In the genomic region with DNA sequence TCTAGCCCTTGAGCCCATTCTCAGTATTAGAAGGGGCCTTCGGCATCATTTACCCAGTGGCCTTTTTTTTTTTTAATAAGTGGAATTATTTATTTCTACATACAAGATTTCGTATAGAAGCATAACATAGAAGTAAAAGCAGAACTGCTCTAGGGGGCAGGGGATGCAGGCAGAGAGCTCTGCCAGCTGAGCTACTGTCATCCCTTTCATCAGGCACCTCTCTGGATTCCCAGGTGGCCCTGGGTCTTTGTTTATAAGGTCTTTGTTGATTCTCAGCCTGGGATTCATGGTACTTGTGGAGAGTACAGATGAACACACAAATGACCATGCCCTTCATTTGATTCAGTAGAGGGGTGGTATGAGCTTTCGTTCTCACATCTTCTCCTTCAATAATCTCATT, we compare ENCODE assay signal across 10 cellular contexts.
DNase-seq lines count a peak whose midpoint lies in the region; TF ChIP-seq lines count a peak whose summit lies in the region.
"Had no signal": no experiment of that assay in that cellular context is flagged by ENCODE, and none has a peak within 500 bp of the region (broad histone marks: within the 10 kb centered on the region; RNA-seq: fewer than 3 reads in every experiment).

No MANE protein-coding gene starts in this region.

- H3K9me3 ChIP-seq in transverse colon = no peaks in the 10 kb centered on the region

- H3K36me3 ChIP-seq in transverse colon = no peaks in the 10 kb centered on the region

- no peak for DNase-seq in T-helper 2 cell treated with Interferon-gamma antibody and Interleukin-4, amounts not matched to agents 5 μg/mL and 100 μg/mL, for 36 hours (ENCODE audit: low spot score)
- no peak for DNase-seq in T-helper 2 cell
- DNase-seq in activated T-helper 2 cell treated with anti-CD3 and anti-CD28 coated beads, Interferon-gamma antibody, Interleukin-2, Interleukin-4, amounts not matched to agents 10 μg/mL and 5 μg/mL and 100 μg/mL, durations not matched to agents 14 hours and 24 hours and 36 hours (ENCODE audit: low spot score) = no peak
- no peak for DNase-seq in mesothelial cell of epicardium (ENCODE audit: low spot score in 2 of 2, unreplicated experiment in 2 of 2)
- DNase-seq in transverse colon = no peak
- DNase-seq in activated naive CD4-positive, alpha-beta T cell treated with anti-CD3 and anti-CD28 coated beads for 36 hours = no peak
- no peak for DNase-seq in NCI-H1105 treated with DMSO at 0.1 percent for 48 hours (lab: John Stamatoyannopoulos, UW)
- DNase-seq in middle frontal gyrus (ENCODE audit: extremely low spot score, low spot score) = no peak
- DNase-seq: CD4-positive, CD25-positive, alpha-beta regulatory T cell had no signal

- peaks cover 16 to 77% (median 38%) of the 10 kb centered on the region in 4 donors for H3K4me1 ChIP-seq in transverse colon

- peaks cover 44% of the 10 kb centered on the region for H3K36me3 Mint-ChIP-seq in T-helper 2 cell treated with Interferon-gamma antibody and Interleukin-4, amounts not matched to agents 5 μg/mL and 100 μg/mL, for 36 hours (ENCODE audit: low read depth)
- peaks cover 36% of the 10 kb centered on the region for H3K36me3 Mint-ChIP-seq in activated T-helper 2 cell treated with anti-CD3 and anti-CD28 coated beads, Interferon-gamma antibody, Interleukin-2, Interleukin-4, amounts not matched to agents 10 μg/mL and 5 μg/mL and 100 μg/mL, durations not matched to agents 14 hours and 24 hours and 36 hours (ENCODE audit: low read depth)
- H3K36me3 Mint-ChIP-seq in mesothelial cell of epicardium = no peaks in the 10 kb centered on the region
- H3K36me3 Mint-ChIP-seq in activated naive CD4-positive, alpha-beta T cell treated with anti-CD3 and anti-CD28 coated beads for 36 hours (ENCODE audit: low read depth) = no peaks in the 10 kb centered on the region
- H3K36me3 Mint-ChIP-seq: CD4-positive, CD25-positive, alpha-beta regulatory T cell had no signal

- in situ Hi-C loops in transverse colon (cut with MboI; ENCODE audit: low pct_ligation_motif_present in 1 of 4, low pct_unique_long_range_greater_than_20kb in 1 of 4, low sequenced_read_pairs in 3 of 4) = no loop called here

- peak overlapping the region; percentile 79 to 87 (median 82) for H3K27ac ChIP-seq in transverse colon
- H3K27ac ChIP-seq: VCaP had no signal

- TF ChIP-seq CTCF in mesothelial cell of epicardium (IDR thresholded peaks at IDR 0.05; ENCODE audit: unreplicated experiment) (no peak), transverse colon (IDR thresholded peaks at IDR 0.05) (no peak)

- H3K27me3 Mint-ChIP-seq in T-helper 2 cell treated with Interferon-gamma antibody and Interleukin-4, amounts not matched to agents 5 μg/mL and 100 μg/mL, for 36 hours (ENCODE audit: low read depth) = no peaks in the 10 kb centered on the region
- no peaks in the 10 kb centered on the region for H3K27me3 Mint-ChIP-seq in activated T-helper 2 cell treated with anti-CD3 and anti-CD28 coated beads, Interferon-gamma antibody, Interleukin-2, Interleukin-4, amounts not matched to agents 10 μg/mL and 5 μg/mL and 100 μg/mL, durations not matched to agents 14 hours and 24 hours and 36 hours (ENCODE audit: low read depth)
- H3K27me3 Mint-ChIP-seq in mesothelial cell of epicardium (ENCODE audit: low read depth) = no peaks in the 10 kb centered on the region
- H3K27me3 Mint-ChIP-seq in activated naive CD4-positive, alpha-beta T cell treated with anti-CD3 and anti-CD28 coated beads for 36 hours (ENCODE audit: low read depth) = no peaks in the 10 kb centered on the region

- peak overlapping the region; percentile 96 for H3K27ac Mint-ChIP-seq in T-helper 2 cell treated with Interferon-gamma antibody and Interleukin-4, amounts not matched to agents 5 μg/mL and 100 μg/mL, for 36 hours
- peak overlapping the region; percentile 88 for H3K27ac Mint-ChIP-seq in activated T-helper 2 cell treated with anti-CD3 and anti-CD28 coated beads, Interferon-gamma antibody, Interleukin-2, Interleukin-4, amounts not matched to agents 10 μg/mL and 5 μg/mL and 100 μg/mL, durations not matched to agents 14 hours and 24 hours and 36 hours
- peak overlapping the region; percentile 97 for H3K27ac Mint-ChIP-seq in mesothelial cell of epicardium
- H3K27ac Mint-ChIP-seq in activated naive CD4-positive, alpha-beta T cell treated with anti-CD3 and anti-CD28 coated beads for 36 hours = no peak overlapping the region

- CTCF ChIA-PET in activated naive CD4-positive, alpha-beta T cell treated with anti-CD3 and anti-CD28 coated beads for 36 hours (lab: Charles Lee) = no interaction called here

- no peak for TF ChIP-seq POLR2A in transverse colon (IDR thresholded peaks at IDR 0.05)

- no peak for TF ChIP-seq EP300 in transverse colon (IDR thresholded peaks at IDR 0.05; ENCODE audit: low read depth)

- peak overlapping the region in 2 of 4 donors; percentile 4 to 33 for H3K4me3 ChIP-seq in transverse colon

- 57 to 77% methylated on average over 3 of the region's 3 CpGs for WGBS in transverse colon (ENCODE audit: low coverage in 1 of 2), 2 donors

- no peaks in the 10 kb centered on the region for H3K27me3 ChIP-seq in transverse colon

- peak overlapping the region; percentile 12 for H3K4me3 Mint-ChIP-seq in T-helper 2 cell treated with Interferon-gamma antibody and Interleukin-4, amounts not matched to agents 5 μg/mL and 100 μg/mL, for 36 hours
- H3K4me3 Mint-ChIP-seq in activated T-helper 2 cell treated with anti-CD3 and anti-CD28 coated beads, Interferon-gamma antibody, Interleukin-2, Interleukin-4, amounts not matched to agents 10 μg/mL and 5 μg/mL and 100 μg/mL, durations not matched to agents 14 hours and 24 hours and 36 hours (ENCODE audit: low read depth) = no peak overlapping the region
- no peak overlapping the region for H3K4me3 Mint-ChIP-seq in mesothelial cell of epicardium
- no peak overlapping the region for H3K4me3 Mint-ChIP-seq in activated naive CD4-positive, alpha-beta T cell treated with anti-CD3 and anti-CD28 coated beads for 36 hours
- H3K4me3 Mint-ChIP-seq: CD4-positive, CD25-positive, alpha-beta regulatory T cell had no signal

- peaks cover 77% of the 10 kb centered on the region for H3K4me1 Mint-ChIP-seq in T-helper 2 cell treated with Interferon-gamma antibody and Interleukin-4, amounts not matched to agents 5 μg/mL and 100 μg/mL, for 36 hours (ENCODE audit: low read depth)
- H3K4me1 Mint-ChIP-seq in activated T-helper 2 cell treated with anti-CD3 and anti-CD28 coated beads, Interferon-gamma antibody, Interleukin-2, Interleukin-4, amounts not matched to agents 10 μg/mL and 5 μg/mL and 100 μg/mL, durations not matched to agents 14 hours and 24 hours and 36 hours (ENCODE audit: low read depth) = peaks cover 84% of the 10 kb centered on the region
- peaks cover 63% of the 10 kb centered on the region for H3K4me1 Mint-ChIP-seq in mesothelial cell of epicardium
- peaks cover 10% of the 10 kb centered on the region for H3K4me1 Mint-ChIP-seq in activated naive CD4-positive, alpha-beta T cell treated with anti-CD3 and anti-CD28 coated beads for 36 hours (ENCODE audit: low read depth)

- no peaks in the 10 kb centered on the region for H3K9me3 Mint-ChIP-seq in T-helper 2 cell treated with Interferon-gamma antibody and Interleukin-4, amounts not matched to agents 5 μg/mL and 100 μg/mL, for 36 hours
- no peaks in the 10 kb centered on the region for H3K9me3 Mint-ChIP-seq in activated T-helper 2 cell treated with anti-CD3 and anti-CD28 coated beads, Interferon-gamma antibody, Interleukin-2, Interleukin-4, amounts not matched to agents 10 μg/mL and 5 μg/mL and 100 μg/mL, durations not matched to agents 14 hours and 24 hours and 36 hours
- no peaks in the 10 kb centered on the region for H3K9me3 Mint-ChIP-seq in mesothelial cell of epicardium
- H3K9me3 Mint-ChIP-seq in activated naive CD4-positive, alpha-beta T cell treated with anti-CD3 and anti-CD28 coated beads for 36 hours = no peaks in the 10 kb centered on the region

- intact Hi-C loops in activated T-helper 2 cell treated with anti-CD3 and anti-CD28 coated beads, Interferon-gamma antibody, Interleukin-2, Interleukin-4, amounts not matched to agents 10 μg/mL and 5 μg/mL and 100 μg/mL, durations not matched to agents 14 hours and 24 hours and 36 hours (cut with micrococcal nuclease) = loop anchor here (5.0 to 10.0 kb wide), 2 partner anchors 39 to 716 kb away; partner anchors contain the start of gene CLNS1A
- intact Hi-C loops in transverse colon (cut with DNase I; ENCODE audit: low total_unique reads) = no loop called here
- intact Hi-C loops in activated naive CD4-positive, alpha-beta T cell treated with anti-CD3 and anti-CD28 coated beads for 36 hours (cut with micrococcal nuclease) = no loop called here
